In the genomic region with DNA sequence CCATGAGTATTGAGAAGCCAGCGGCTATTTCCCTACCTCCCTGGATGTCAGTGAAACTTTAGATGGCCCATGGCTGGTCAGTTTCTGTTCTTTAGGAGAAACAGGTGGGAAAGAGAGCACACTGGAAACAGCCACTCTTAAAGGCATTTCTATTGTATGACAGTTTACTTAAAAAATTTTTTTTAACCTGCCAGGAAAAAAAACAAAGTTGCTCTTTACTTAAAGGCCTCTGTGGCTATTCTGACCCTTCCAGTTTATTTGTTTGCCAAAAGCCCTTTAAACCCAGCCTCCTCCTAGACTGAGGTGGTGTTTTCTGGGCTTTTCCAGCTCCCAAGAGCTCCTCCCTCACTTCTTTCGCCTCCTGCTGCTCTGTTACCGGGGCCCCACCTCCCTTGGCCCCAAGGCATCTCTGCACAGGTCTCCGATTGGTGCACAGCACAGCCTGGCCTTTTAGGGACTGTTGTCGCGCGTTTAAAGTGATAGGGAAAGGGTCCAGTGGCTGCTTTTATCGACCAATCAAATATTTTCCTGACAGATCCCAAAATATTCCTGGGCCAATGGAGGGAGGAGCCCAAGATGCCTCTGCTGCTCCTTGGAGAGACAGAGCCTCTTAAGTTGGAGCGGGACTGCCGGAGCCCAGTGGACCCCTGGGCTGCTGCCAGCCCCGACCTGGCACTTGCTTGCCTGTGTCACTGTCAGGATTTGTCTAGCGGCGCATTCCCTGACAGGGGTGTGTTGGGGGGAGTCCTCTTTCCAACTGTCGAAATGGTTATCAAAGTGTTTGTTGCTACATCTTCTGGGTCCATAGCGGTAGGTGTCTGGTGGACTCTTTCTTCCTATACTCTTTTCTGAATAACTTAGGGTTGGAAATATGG, we compare ENCODE assay signal across 9 cellular contexts. TPM values are rescaled to one million over a fixed set of nuclear protein-coding genes. Genes with fewer than 3 reads are reported as not detected.
DNase-seq lines count a peak whose midpoint lies in the region; ATAC-seq, FAIRE-seq and TF ChIP-seq lines count a peak whose summit lies in the region.
"Had no signal": no experiment of that assay in that cellular context is flagged by ENCODE, and none has a peak within 500 bp of the region (broad histone marks: within the 10 kb centered on the region; RNA-seq: fewer than 3 reads in every experiment).

A gene (plus strand): TSS at position 639 of the 875 bp plus-strand sequence. CDS start 127 bp downstream, at position 766.

- peak within 1 kb of the TSS; percentile 60 to 61 for H3K27ac ChIP-seq in esophagus (ENCODE audit: low read depth in 2 of 2, low read length in 1 of 2)
- peak within 1 kb of the TSS; percentile 56 to 93 for H3K27ac ChIP-seq in lung (ENCODE audit: low read depth in 1 of 2, low read length in 1 of 2)
- peak within 1 kb of the TSS; percentile 63 to 92 (median 75) for H3K27ac ChIP-seq in tibial nerve

- ATAC-seq in lung (ENCODE audit: insufficient read depth, low FRiP score) = no peak
- ATAC-seq: T-cell had no signal

- H3K27me3 ChIP-seq in esophagus (ENCODE audit: control insufficient read depth in 1 of 2, insufficient read depth in 2 of 2, low read length in 2 of 2) = no peaks in the 10 kb centered on the region
- H3K27me3 ChIP-seq in lung (ENCODE audit: control insufficient read depth, insufficient read depth) = no peaks in the 10 kb centered on the region
- no peaks in the 10 kb centered on the region for H3K27me3 ChIP-seq in tibial nerve
- no peaks in the 10 kb centered on the region; the same call in 1 of the 2 replicates for H3K27me3 ChIP-seq in HAP-1 (ENCODE audit: low read depth)

- TF ChIP-seq CTCF in lung (IDR thresholded peaks at IDR 0.05; ENCODE audit: control extremely low read depth, extremely low read depth) (no peak), tibial nerve (IDR thresholded peaks at IDR 0.05) (no peak)

- 44 to 45% methylated on average over 15 of the region's 15 CpGs for WGBS in esophagus, 2 donors
- 59 to 61% methylated on average over 15 of the region's 15 CpGs for WGBS in lung, 2 donors
- WGBS in tibial nerve, 2 donors = 33 to 48% methylated on average over 13 to 15 of the region's 15 CpGs

- H3K9me3 ChIP-seq in esophagus (ENCODE audit: control insufficient read depth in 2 of 2, insufficient read depth in 1 of 2, low read depth in 1 of 2, low read length in 1 of 2) (no peaks in the 10 kb centered on the region), lung (ENCODE audit: control insufficient read depth in 2 of 2, insufficient read depth in 1 of 2, low read length in 1 of 2) (no peaks in the 10 kb centered on the region), tibial nerve (no peaks in the 10 kb centered on the region), HAP-1 (no peaks in the 10 kb centered on the region)

- TF ChIP-seq POLR2A in tibial nerve (IDR thresholded peaks at IDR 0.05) = no peak

- TF ChIP-seq EP300 in tibial nerve (IDR thresholded peaks at IDR 0.05) = no peak

- DNase-seq in DMS 273 (lab: John Stamatoyannopoulos, UW; ENCODE audit: unreplicated experiment) = peak; percentile 29
- no peak for DNase-seq in DMS 273 treated with DMSO at 0.1 percent for 48 hours (lab: John Stamatoyannopoulos, UW)
- DNase-seq in lung (ENCODE audit: low spot score) = peak; percentile 61
- peak in 1 of 2 donors; percentile 31 for DNase-seq in tibial nerve (ENCODE audit: low spot score in 2 of 2)
- DNase-seq in HAP-1 (ENCODE audit: low spot score in 2 of 2) = no peak
- no peak for DNase-seq in stimulated activated CD8-positive, alpha-beta memory T cell treated with anti-CD3 and anti-CD28 coated beads, Interleukin-4, amount 100 ng/mL, for 48 hours
- no peak for DNase-seq in RCC 7860 (ENCODE audit: low spot score)
- DNase-seq: T-cell had no signal

- H3K4me3 ChIP-seq in esophagus (ENCODE audit: low read depth in 1 of 2, low read length in 2 of 2) (peak within 1 kb of the TSS in 1 of 2 donors; percentile 14), lung (no peak within 1 kb of the TSS), tibial nerve (peak within 1 kb of the TSS; percentile 13 to 41 (median 33)), HAP-1 (no peak within 1 kb of the TSS)

- no peak for FAIRE-seq in RCC 7860 (lab: Jason Lieb, UNC)

- no peaks in the 10 kb centered on the region for H3K36me3 ChIP-seq in esophagus (ENCODE audit: control insufficient read depth in 2 of 2, insufficient read depth in 2 of 2, low read length in 1 of 2)
- H3K36me3 ChIP-seq in lung (ENCODE audit: control insufficient read depth in 2 of 2, insufficient read depth in 2 of 2, low read length in 2 of 2) = no peaks in the 10 kb centered on the region
- H3K36me3 ChIP-seq in tibial nerve = no peaks in the 10 kb centered on the region
- no peaks in the 10 kb centered on the region for H3K36me3 ChIP-seq in HAP-1 (replicated peaks)

- in situ Hi-C loops in HAP-1 (cut with MboI; ENCODE audit: low sequenced_read_pairs) = no loop called here

- no peaks in the 10 kb centered on the region for H3K4me1 ChIP-seq in esophagus (ENCODE audit: control insufficient read depth in 2 of 2, insufficient read depth in 2 of 2, low read length in 1 of 2)
- peaks cover 0 to 14% of the 10 kb centered on the region in 2 donors for H3K4me1 ChIP-seq in lung (ENCODE audit: control insufficient read depth in 2 of 2, insufficient read depth in 2 of 2, low read length in 2 of 2)
- peaks cover 0 to 14% (median 6%) of the 10 kb centered on the region in 4 donors for H3K4me1 ChIP-seq in tibial nerve
- no peaks in the 10 kb centered on the region for H3K4me1 ChIP-seq in HAP-1

RNA-seq across cellular contexts. Expression of the gene that starts here (rescaled TPM):
- polyA plus RNA-seq in esophagus = 1 to 10 TPM; 4.9 TPM
- 1 to 10 TPM in 1 of 2 donors, not detected in 1; 3.2 TPM for total RNA-seq in lung
- 1 to 10 TPM; 1.2 to 8.9 TPM for polyA plus RNA-seq in lung
- total RNA-seq in tibial nerve = 1 to 10 TPM; 2.4 to 9.6 (median 4.4) TPM

Comparison
In these comparisons a context has a peak if more than half of its experiments do, and no peak if none do; other contexts are left out.
1. DNase-seq: peak in DMS 273 (single experiment) and lung (single experiment); none in DMS 273 treated with DMSO at 0.1 percent for 48 hours (single experiment), HAP-1 (0 of 2), stimulated activated CD8-positive, alpha-beta memory T cell treated with anti-CD3 and anti-CD28 coated beads, Interleukin-4, amount 100 ng/mL, for 48 hours (single experiment) and RCC 7860 (single experiment).
2. H3K4me3 ChIP-seq: peak in tibial nerve (4 of 4); none in lung (single experiment) and HAP-1 (single experiment).
3. Peak in every context shown above with its lines, with median percentiles within 50 percentile points of each other: H3K27ac ChIP-seq.